ENCODE assay signal across 8 cellular contexts in genomic region chr1:19477284-19478240, GRCh38. TPM values are rescaled to one million over a fixed set of nuclear protein-coding genes. Genes with fewer than 3 reads are reported as not detected.
DNase-seq lines count a peak whose midpoint lies in the region; ATAC-seq and TF ChIP-seq lines count a peak whose summit lies in the region.

No MANE protein-coding gene starts in this region.

- no peaks in the 10 kb centered on the region for H3K27me3 Mint-ChIP-seq in activated naive CD4-positive, alpha-beta T cell treated with anti-CD3 and anti-CD28 coated beads, Interleukin-2, amount 10 ng/mL, durations not matched to agents 7 days and 5 days
- H3K27me3 Mint-ChIP-seq in Calu3 (ENCODE audit: unreplicated experiment): no peaks in the 10 kb centered on the region

- H3K9me3 Mint-ChIP-seq in activated naive CD4-positive, alpha-beta T cell treated with anti-CD3 and anti-CD28 coated beads, Interleukin-2, amount 10 ng/mL, durations not matched to agents 7 days and 5 days: no peaks in the 10 kb centered on the region
- no peaks in the 10 kb centered on the region for H3K9me3 Mint-ChIP-seq in Calu3 (ENCODE audit: low read depth, unreplicated experiment)

- H3K36me3 Mint-ChIP-seq in activated naive CD4-positive, alpha-beta T cell treated with anti-CD3 and anti-CD28 coated beads, Interleukin-2, amount 10 ng/mL, durations not matched to agents 7 days and 5 days: peaks cover 67% of the 10 kb centered on the region
- H3K36me3 Mint-ChIP-seq in Calu3 (ENCODE audit: insufficient read depth, unreplicated experiment): peaks cover 5% of the 10 kb centered on the region

- no TSS peak for BruUV-seq in Calu3 (replicated peaks; lab: Mats Ljungman, UMichigan)

- intact Hi-C loops in Right ventricle myocardium inferior (cut with DNase I) (no loop called here), cardiac septum (cut with DNase I) (no loop called here), mucosa of descending colon (cut with DNase I, micrococcal nuclease) (no loop called here), Calu3 (cut with micrococcal nuclease; ENCODE audit: unreplicated experiment) (no loop called here)

- TF ChIP-seq CTCF in mucosa of descending colon (IDR thresholded peaks at IDR 0.05) (no peak), Calu3 (IDR thresholded peaks at IDR 0.05; ENCODE audit: unreplicated experiment) (no peak)

- CTCF ChIA-PET in activated naive CD4-positive, alpha-beta T cell treated with anti-CD3 and anti-CD28 coated beads, Interleukin-2, amount 10 ng/mL, durations not matched to agents 7 days and 5 days (lab: Charles Lee): interaction anchor here (0.9 to 3.6 kb wide), 7 partner anchors 9 to 171 kb away, joined by 3 to 16 read pairs (median 5); no protein-coding TSS in a partner anchor
- CTCF ChIA-PET in Calu3 (lab: Charles Lee): no interaction called here

- H3K36me3 ChIP-seq in mucosa of descending colon (ENCODE audit: low read depth) (no peaks in the 10 kb centered on the region), MG63 (peaks cover 26% of the 10 kb centered on the region)

- H3K4me1 ChIP-seq in mucosa of descending colon (ENCODE audit: low read depth): peaks cover 58% of the 10 kb centered on the region

- H3K9me3 ChIP-seq in mucosa of descending colon (no peaks in the 10 kb centered on the region), MG63 (no peaks in the 10 kb centered on the region)

- ATAC-seq in Right ventricle myocardium inferior (peak; percentile 63), mucosa of descending colon (peak; percentile 61)

- peak overlapping the region; percentile 96 for H3K27ac Mint-ChIP-seq in activated naive CD4-positive, alpha-beta T cell treated with anti-CD3 and anti-CD28 coated beads, Interleukin-2, amount 10 ng/mL, durations not matched to agents 7 days and 5 days
- H3K27ac Mint-ChIP-seq in Calu3 (ENCODE audit: unreplicated experiment): no peak overlapping the region

- peak overlapping the region; percentile 76 for H3K4me3 Mint-ChIP-seq in activated naive CD4-positive, alpha-beta T cell treated with anti-CD3 and anti-CD28 coated beads, Interleukin-2, amount 10 ng/mL, durations not matched to agents 7 days and 5 days
- H3K4me3 Mint-ChIP-seq in Calu3 (ENCODE audit: low read depth, unreplicated experiment): no peak overlapping the region

- peaks cover 98% of the 10 kb centered on the region for H3K4me1 Mint-ChIP-seq in activated naive CD4-positive, alpha-beta T cell treated with anti-CD3 and anti-CD28 coated beads, Interleukin-2, amount 10 ng/mL, durations not matched to agents 7 days and 5 days
- peaks cover 9% of the 10 kb centered on the region for H3K4me1 Mint-ChIP-seq in Calu3 (ENCODE audit: low read depth, unreplicated experiment)

- no peak for DNase-seq in Right ventricle myocardium inferior (ENCODE audit: missing footprints)
- no peak for DNase-seq in cardiac septum (ENCODE audit: low spot score)
- DNase-seq in Kasumi-1 (lab: John Stamatoyannopoulos, UW): peak; percentile 92 to 94
- DNase-seq in activated naive CD4-positive, alpha-beta T cell treated with anti-CD3 and anti-CD28 coated beads, Interleukin-2, amount 10 ng/mL, durations not matched to agents 7 days and 5 days: peak; percentile 58
- DNase-seq in mucosa of descending colon: peak in 1 of 3 donors; percentile 48
- DNase-seq in Calu3: no peak
- DNase-seq in MG63: no peak
- DNase-seq in NCI-H446 (lab: John Stamatoyannopoulos, UW): no peak

- no peak overlapping the region for H3K4me3 ChIP-seq in mucosa of descending colon
- H3K4me3 ChIP-seq in MG63: no peak overlapping the region

- H3K27me3 ChIP-seq in MG63: no peaks in the 10 kb centered on the region

RNA-seq across cellular contexts. Expression of gene CAPZB, which starts 7.8 kb away (rescaled TPM):
- total RNA-seq in Right ventricle myocardium inferior: 267 TPM
- total RNA-seq in cardiac septum: 213 TPM
- 100 to 1,000 TPM; 346 to 393 (median 381) TPM for total RNA-seq in mucosa of descending colon
- total RNA-seq in Calu3 (2022): 198 and 207 TPM in 2 replicates
- total RNA-seq in MG63 (2014; rRNA removed; shearing (Covaris generic); ENCODE audit: low replicate concordance): 316 and 357 TPM in 2 replicates

Comparison
In these comparisons a context has a peak if more than half of its experiments do, and no peak if none do; other contexts are left out.
1. DNase-seq: peak in Kasumi-1 (2 of 2) and activated naive CD4-positive, alpha-beta T cell treated with anti-CD3 and anti-CD28 coated beads, Interleukin-2, amount 10 ng/mL, durations not matched to agents 7 days and 5 days (single experiment); none in Right ventricle myocardium inferior (single experiment), cardiac septum (single experiment), Calu3 (single experiment), MG63 (single experiment) and NCI-H446 (0 of 2).